14 cellular contexts compared by ENCODE assay signal in genomic region chr2:157329524-157329923, GRCh38. TPM values are rescaled to one million over a fixed set of nuclear protein-coding genes. Genes with fewer than 3 reads are reported as not detected.
DNase-seq lines count a peak whose midpoint lies in the region; FAIRE-seq lines count a peak whose summit lies in the region.
"Had no signal": no experiment of that assay in that cellular context is flagged by ENCODE, and none has a peak within 500 bp of the region (broad histone marks: within the 10 kb centered on the region; RNA-seq: fewer than 3 reads in every experiment).

No MANE protein-coding gene starts in this region.

- 5 to 61% (median 33%) methylated on average over 9 of the region's 9 CpGs for WGBS in small intestine, 3 donors

- no peak overlapping the region for H3K4me3 Mint-ChIP-seq in activated CD4-positive, alpha-beta memory T cell treated with anti-CD3 and anti-CD28 coated beads for 36 hours
- H3K4me3 Mint-ChIP-seq: effector memory CD8-positive, alpha-beta T cell; stimulated activated naive CD8-positive, alpha-beta T cell treated with anti-CD3 and anti-CD28 coated beads, Interleukin-15, Interleukin-2, amounts not matched to agents 100 ng/mL and 50 ng/mL, for 24 hours; T-helper 1 cell treated with Interleukin-12 subunit alpha and Interleukin-12 subunit beta and Interleukin-4 antibody, amounts not matched to agents 30 μg/mL and 1 μg/mL, for 36 hours had no signal

- H3K36me3 ChIP-seq in small intestine (ENCODE audit: control insufficient read depth in 2 of 2, insufficient read depth in 2 of 2, low read length in 2 of 2) = no peaks in the 10 kb centered on the region

- H3K9me3 Mint-ChIP-seq in activated CD4-positive, alpha-beta memory T cell treated with anti-CD3 and anti-CD28 coated beads for 36 hours = no peaks in the 10 kb centered on the region
- H3K9me3 Mint-ChIP-seq: effector memory CD8-positive, alpha-beta T cell; stimulated activated naive CD8-positive, alpha-beta T cell treated with anti-CD3 and anti-CD28 coated beads, Interleukin-15, Interleukin-2, amounts not matched to agents 100 ng/mL and 50 ng/mL, for 24 hours; T-helper 1 cell treated with Interleukin-12 subunit alpha and Interleukin-12 subunit beta and Interleukin-4 antibody, amounts not matched to agents 30 μg/mL and 1 μg/mL, for 36 hours had no signal

- H3K36me3 Mint-ChIP-seq in activated CD4-positive, alpha-beta memory T cell treated with anti-CD3 and anti-CD28 coated beads for 36 hours = no peaks in the 10 kb centered on the region

- no peaks in the 10 kb centered on the region for H3K27me3 Mint-ChIP-seq in activated CD4-positive, alpha-beta memory T cell treated with anti-CD3 and anti-CD28 coated beads for 36 hours
- H3K27me3 Mint-ChIP-seq: effector memory CD8-positive, alpha-beta T cell; stimulated activated naive CD8-positive, alpha-beta T cell treated with anti-CD3 and anti-CD28 coated beads, Interleukin-15, Interleukin-2, amounts not matched to agents 100 ng/mL and 50 ng/mL, for 24 hours had no signal

- CTCF ChIA-PET in activated CD4-positive, alpha-beta memory T cell treated with anti-CD3 and anti-CD28 coated beads for 36 hours (lab: Charles Lee) = interaction anchor here (0.7 to 17.2 kb wide), 6 partner anchors 23 to 268 kb away, joined by 3 to 316 read pairs (median 3); no protein-coding TSS in a partner anchor

- H3K4me1 Mint-ChIP-seq in activated CD4-positive, alpha-beta memory T cell treated with anti-CD3 and anti-CD28 coated beads for 36 hours (ENCODE audit: low read depth) = peaks cover 62% of the 10 kb centered on the region

- POLR2A ChIA-PET in activated CD4-positive, alpha-beta memory T cell treated with anti-CD3 and anti-CD28 coated beads for 36 hours (lab: Charles Lee) = interaction anchor here (1.1 kb wide), 1 partner anchor 75 kb away, joined by 4 read pairs; no protein-coding TSS in a partner anchor

- peak overlapping the region in 1 of 2 donors; percentile 39 for H3K27ac ChIP-seq in small intestine (ENCODE audit: low read depth in 1 of 2, low read length in 1 of 2)

- no peak overlapping the region for H3K4me3 ChIP-seq in small intestine (ENCODE audit: low read depth in 1 of 2, low read length in 2 of 2)

- H3K4me1 ChIP-seq in small intestine (ENCODE audit: control insufficient read depth in 2 of 2, insufficient read depth in 1 of 2, low read depth in 1 of 2, low read length in 1 of 2) = no peaks in the 10 kb centered on the region

- intact Hi-C loops in activated CD4-positive, alpha-beta memory T cell treated with anti-CD3 and anti-CD28 coated beads for 36 hours (cut with micrococcal nuclease) = no loop called here

- no peaks in the 10 kb centered on the region for H3K9me3 ChIP-seq in small intestine (ENCODE audit: control insufficient read depth, low read depth)

- H3K27me3 ChIP-seq in small intestine (ENCODE audit: control insufficient read depth in 2 of 2, insufficient read depth in 2 of 2, low read length in 2 of 2) = no peaks in the 10 kb centered on the region

- FAIRE-seq in small intestine (lab: Jason Lieb, UNC) = no peak

- H3K27ac Mint-ChIP-seq in activated CD4-positive, alpha-beta memory T cell treated with anti-CD3 and anti-CD28 coated beads for 36 hours = no peak overlapping the region
- H3K27ac Mint-ChIP-seq: T-helper 1 cell treated with Interleukin-12 subunit alpha and Interleukin-12 subunit beta and Interleukin-4 antibody, amounts not matched to agents 30 μg/mL and 1 μg/mL, for 36 hours had no signal

- peak; percentile 36 for DNase-seq in HT-29 (ENCODE audit: low spot score)
- DNase-seq in NCI-H2196 treated with DMSO at 0.1 percent for 48 hours (lab: John Stamatoyannopoulos, UW; ENCODE audit: unreplicated experiment) = peak; percentile 52
- peak; percentile 14 for DNase-seq in cerebellar cortex (ENCODE audit: low spot score)
- DNase-seq in small intestine = peak; percentile 71
- no peak for DNase-seq in activated CD4-positive, CD25-positive, alpha-beta regulatory T cell treated with anti-CD3 and anti-CD28 coated beads, Interleukin-2, amount 50 U/mL, for 72 hours
- DNase-seq in CD1c-positive myeloid dendritic cell (ENCODE audit: extremely low spot score) = no peak
- DNase-seq in activated CD4-positive, alpha-beta memory T cell treated with anti-CD3 and anti-CD28 coated beads for 36 hours = no peak
- DNase-seq: DND-41; effector memory CD8-positive, alpha-beta T cell; HCEC 1CT; stimulated activated CD4-positive, alpha-beta T cell treated with anti-CD3 and anti-CD28 coated beads, Interleukin-2, amount 100 ng/mL, for 48 hours had no signal

RNA-seq across cellular contexts. Expression of gene ERMN, which starts 3.9 kb away (rescaled TPM):
- total RNA-seq in HT-29 (2014; rRNA removed; shearing (Covaris generic)) = not detected in 2 replicates
- under 1 TPM in 1 of 3 donors, not detected in 2; 0.27 TPM for polyA plus RNA-seq in small intestine
- 1 to 10 TPM in 1 of 2 experiments, under 1 TPM in 1; 0.82 to 1.5 TPM for total RNA-seq in activated CD4-positive, alpha-beta memory T cell treated with anti-CD3 and anti-CD28 coated beads for 36 hours
- total RNA-seq: lung microvascular endothelial cell had no signal

Comparison
In these comparisons a context has a peak if more than half of its experiments do, and no peak if none do; other contexts are left out.
1. DNase-seq: peak in HT-29 (single experiment), NCI-H2196 treated with DMSO at 0.1 percent for 48 hours (single experiment), cerebellar cortex (single experiment) and small intestine (single experiment); none in activated CD4-positive, CD25-positive, alpha-beta regulatory T cell treated with anti-CD3 and anti-CD28 coated beads, Interleukin-2, amount 50 U/mL, for 72 hours (single experiment), CD1c-positive myeloid dendritic cell (single experiment) and activated CD4-positive, alpha-beta memory T cell treated with anti-CD3 and anti-CD28 coated beads for 36 hours (single experiment).